In the genomic region with DNA sequence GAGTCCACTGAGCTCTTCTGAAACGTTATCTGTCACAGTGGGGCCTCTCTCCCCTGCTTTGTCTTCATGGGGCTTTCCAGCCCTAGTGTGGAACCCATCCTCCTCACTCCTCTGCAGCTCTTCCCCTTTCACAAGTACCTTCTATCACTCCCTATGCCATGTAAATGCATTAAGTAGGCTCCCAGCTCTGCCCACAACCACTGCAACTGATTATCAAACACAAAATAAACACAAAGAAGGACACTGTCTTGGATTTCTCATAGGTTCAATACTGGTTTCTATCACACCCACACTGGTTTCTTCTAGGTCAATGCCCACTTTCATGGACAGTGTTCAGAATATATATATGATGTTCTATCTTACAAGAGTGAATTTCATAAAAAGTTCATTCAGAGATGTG, we compare ENCODE assay signal across 11 cellular contexts.
DNase-seq lines count a peak whose midpoint lies in the region; ATAC-seq lines count a peak whose summit lies in the region.
"Had no signal": no experiment of that assay in that cellular context is flagged by ENCODE, and none has a peak within 500 bp of the region (broad histone marks: within the 10 kb centered on the region; RNA-seq: fewer than 3 reads in every experiment).

No MANE protein-coding gene starts in this region.

- H3K9me3 ChIP-seq in Karpas-422 (ENCODE audit: low read length), result no peaks in the 10 kb centered on the region
- H3K9me3 ChIP-seq: pancreas had no signal

- no peaks in the 10 kb centered on the region for H3K9me3 Mint-ChIP-seq in naive B cell

- H3K4me1 Mint-ChIP-seq in naive B cell, result peaks cover 3 to 6% (median 4%) of the 10 kb centered on the region in 3 donors

- no peaks in the 10 kb centered on the region for H3K79me2 ChIP-seq in Karpas-422 (ENCODE audit: low read length)

- H3K36me3 Mint-ChIP-seq in naive B cell, result no peaks in the 10 kb centered on the region

- H3K27ac ChIP-seq in substantia nigra (ENCODE audit: low read depth, low read length, poor library complexity, severe bottlenecking) (no peak overlapping the region), Karpas-422 (ENCODE audit: low read length) (no peak overlapping the region)
- H3K27ac ChIP-seq: pancreas had no signal

- H3K4me3 ChIP-seq in Karpas-422 (ENCODE audit: low read length), result no peak overlapping the region
- H3K4me3 ChIP-seq: pancreas had no signal

- ATAC-seq in GM18517 (IDR thresholded peaks at IDR 0.05; ENCODE audit: unreplicated experiment) (peak; percentile 63), GM21723 (IDR thresholded peaks at IDR 0.05; ENCODE audit: unreplicated experiment) (peak; percentile 59), naive B cell (ENCODE audit: low read depth in 2 of 2) (peak; percentile 49 to 77), HG03159 (IDR thresholded peaks at IDR 0.05; ENCODE audit: unreplicated experiment) (no peak)
- ATAC-seq: pancreas, Right ventricle myocardium inferior had no signal

- no peak overlapping the region for H2AFZ ChIP-seq in Karpas-422 (ENCODE audit: low read length)

- no peaks in the 10 kb centered on the region for H3K27me3 Mint-ChIP-seq in naive B cell

- no peak overlapping the region for H3K9ac ChIP-seq in Karpas-422 (ENCODE audit: low read length)

- H3K4me3 Mint-ChIP-seq in naive B cell, result no peak overlapping the region

- H3K9me2 ChIP-seq in Karpas-422 (replicated peaks; ENCODE audit: insufficient read depth, low read length), result no peaks in the 10 kb centered on the region

- H3K27me3 ChIP-seq in Karpas-422 (ENCODE audit: low read length), result no peaks in the 10 kb centered on the region
- H3K27me3 ChIP-seq: pancreas had no signal

- H3K36me3 ChIP-seq in Karpas-422 (ENCODE audit: insufficient read depth, low read length), result no peaks in the 10 kb centered on the region
- H3K36me3 ChIP-seq: pancreas had no signal

- no peaks in the 10 kb centered on the region for H3K4me1 ChIP-seq in Karpas-422 (ENCODE audit: low read length)

- H3K4me2 ChIP-seq in Karpas-422 (ENCODE audit: low read depth, low read length, poor library complexity, severe bottlenecking), result no peak overlapping the region

- DNase-seq in Kasumi-1 (lab: John Stamatoyannopoulos, UW) (peak; percentile 14 to 40), naive B cell (no peak), substantia nigra (lab: John Stamatoyannopoulos, UW) (no peak), Karpas-422 (no peak)
- DNase-seq: dermis blood vessel endothelial cell, NCI-H1105 treated with DMSO at 0.1 percent for 48 hours, pancreas had no signal

- peak overlapping the region in 1 of 6 donors; percentile 23 for H3K27ac Mint-ChIP-seq in naive B cell

- H4K20me1 ChIP-seq in Karpas-422 (ENCODE audit: insufficient read depth, low read depth, low read length), result no peaks in the 10 kb centered on the region

Comparison
In these comparisons a context has a peak if more than half of its experiments do, and no peak if none do; other contexts are left out.
1. DNase-seq: peak in Kasumi-1 (2 of 2); none in naive B cell (single experiment), substantia nigra (0 of 49) and Karpas-422 (single experiment).